36 cellular contexts compared by ENCODE assay signal in the genomic region with DNA sequence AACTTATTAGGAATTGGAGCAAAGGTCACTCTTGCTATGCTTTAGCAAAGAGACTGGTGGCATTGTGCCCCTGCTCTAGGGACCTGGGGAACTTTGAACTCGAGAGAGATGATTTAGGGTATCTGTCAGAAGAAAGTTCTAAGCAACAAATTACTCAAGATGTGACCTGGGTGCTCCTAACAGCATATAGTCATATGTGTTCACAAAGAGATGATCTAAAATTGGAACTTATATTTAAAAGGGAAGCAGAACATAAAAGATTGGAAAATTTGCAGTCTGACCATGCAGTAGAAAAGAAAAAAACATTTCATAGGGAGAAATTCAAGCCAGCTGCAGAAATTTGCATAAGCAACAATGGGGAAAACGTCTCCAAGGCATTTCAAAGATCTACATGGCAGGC.
A peak's percentile ranks its signal among the peaks of the same experiment; 100 is the strongest.
DNase-seq lines count a peak whose midpoint lies in the region; ATAC-seq, FAIRE-seq and TF ChIP-seq lines count a peak whose summit lies in the region.
"Had no signal": no experiment of that assay in that cellular context is flagged by ENCODE, and none has a peak within 500 bp of the region (broad histone marks: within the 10 kb centered on the region; RNA-seq: fewer than 3 reads in every experiment).

No MANE protein-coding gene starts in this region.

- FAIRE-seq in HepG2 (lab: Jason Lieb, UNC), result no peak
- FAIRE-seq: A204.1, A549, D721Med had no signal

- H3K4me3 Mint-ChIP-seq in CD4-positive, alpha-beta T cell, result no peak overlapping the region
- H3K4me3 Mint-ChIP-seq: B cell; CD14-positive monocyte; CD4-positive, alpha-beta memory T cell; CD4-positive, CD25-positive, alpha-beta regulatory T cell; CD8-positive, alpha-beta memory T cell; CD8-positive, alpha-beta T cell had no signal

- TF ChIP-seq CTCF in HepG2 (CRISPR knock-in tag; IDR thresholded peaks at IDR 0.05) (no peak), right lobe of liver (IDR thresholded peaks at IDR 0.05) (no peak), HEK293 (tag by site-specific recombination; IDR thresholded peaks at IDR 0.05) (no peak), esophagus muscularis mucosa (IDR thresholded peaks at IDR 0.05) (no peak)
- TF ChIP-seq CTCF in CD4-positive, alpha-beta T cell (IDR thresholded peaks at IDR 0.05), result no peak

- no peak overlapping the region for H3K27ac ChIP-seq in HepG2 (ENCODE audit: extremely low read length, insufficient read depth, low read length)
- H3K27ac ChIP-seq in right lobe of liver, result no peak overlapping the region
- H3K27ac ChIP-seq in HEK293 (ENCODE audit: extremely low read depth, low read depth, low read length), result no peak overlapping the region
- no peak overlapping the region for H3K27ac ChIP-seq in esophagus muscularis mucosa (replicated peaks in 1 of 4)
- H3K27ac ChIP-seq in subcutaneous abdominal adipose tissue (ENCODE audit: low read depth, low read length), result no peak overlapping the region
- H3K27ac ChIP-seq in CD4-positive, alpha-beta T cell (ENCODE audit: low read depth, low read length), result no peak overlapping the region
- H3K27ac ChIP-seq: 22Rv1; A549; BLaER1; BLaER1 treated with 17β-estradiol and CSF1 and Interleukin-3, amounts not matched to agents 10 nM and 100 nM; C4-2B had no signal

- H3K4me2 ChIP-seq in HepG2 (ENCODE audit: low read depth, low read length), result no peak overlapping the region
- H3K4me2 ChIP-seq: A549; BLaER1; BLaER1 treated with 17β-estradiol and CSF1 and Interleukin-3, amounts not matched to agents 10 nM and 100 nM had no signal

- ATAC-seq in HepG2 (no peak), right lobe of liver (no peak), HG02571 (IDR thresholded peaks at IDR 0.05; ENCODE audit: unreplicated experiment) (no peak)
- no peak for ATAC-seq in CD4-positive, alpha-beta T cell (ENCODE audit: poor library complexity)
- ATAC-seq: A549; CD8-positive, alpha-beta T cell had no signal

- TF ChIP-seq RAD21 in HepG2 (CRISPR knock-in tag; IDR thresholded peaks at IDR 0.05), result no peak

- no peaks in the 10 kb centered on the region for H3K27me3 Mint-ChIP-seq in CD4-positive, alpha-beta T cell
- H3K27me3 Mint-ChIP-seq: B cell; CD4-positive, alpha-beta memory T cell; CD4-positive, CD25-positive, alpha-beta regulatory T cell had no signal

- H3K27ac Mint-ChIP-seq in CD4-positive, alpha-beta T cell, result no peak overlapping the region
- H3K27ac Mint-ChIP-seq: B cell; CD14-positive monocyte; CD4-positive, alpha-beta memory T cell; CD8-positive, alpha-beta memory T cell; CD8-positive, alpha-beta T cell had no signal

- TF ChIP-seq EP300 in HepG2 (IDR thresholded peaks at IDR 0.05; ENCODE audit: low read depth in 2 of 2, low read length in 2 of 2) (no peak), HepG2 (CRISPR knock-in tag; IDR thresholded peaks at IDR 0.05; ENCODE audit: borderline replicate concordance) (no peak), esophagus muscularis mucosa (IDR thresholded peaks at IDR 0.05) (no peak)

- in situ Hi-C loops in HepG2 (cut with HindIII; ENCODE audit: extremely low pct_ligation_motif_present, low pct_unique_long_range_greater_than_20kb), result no loop called here

- DNase-seq in HepG2 (ENCODE audit: low spot score) (no peak), right lobe of liver (no peak), esophagus muscularis mucosa (ENCODE audit: extremely low spot score) (peak; percentile 55), posterior vena cava (ENCODE audit: low spot score) (no peak)
- no peak for DNase-seq in CD4-positive, alpha-beta T cell
- DNase-seq: 8988T; ACHN; AML-193; BE2C; C1 segment of cervical spinal cord; Caco-2; Calu3; CD4-positive, alpha-beta memory T cell; CD4-positive, CD25-positive, alpha-beta regulatory T cell; CD8-positive, alpha-beta memory T cell; CD8-positive, alpha-beta T cell; COR-L47; DMS 273 treated with DMSO at 0.1 percent for 48 hours; DMS153; DMS53; DMS79; DMS79 treated with DMSO at 0.1 percent for 48 hours; DND-41; EL had no signal

- whole genome bisulfite sequencing in HepG2 (ENCODE audit: low lambda C conversion rate), result 9% methylated on average over 2 of the region's 2 CpGs
- WGBS in right lobe of liver (ENCODE audit: insufficient coverage, low coverage, low lambda C conversion rate, missing lambda C conversion rate), result 32% methylated on average over 2 of the region's 2 CpGs
- WGBS in esophagus muscularis mucosa, result 68% methylated on average over 2 of the region's 2 CpGs

- H3K36me3 ChIP-seq in HepG2 (replicated peaks in 1 of 2; ENCODE audit: control insufficient read depth in 1 of 2, insufficient read depth in 2 of 2, low read length in 2 of 2) (no peaks in the 10 kb centered on the region), right lobe of liver (no peaks in the 10 kb centered on the region), HEK293 (ENCODE audit: control insufficient read depth in 2 of 2, insufficient read depth in 1 of 2, low read length in 2 of 2) (no peaks in the 10 kb centered on the region), esophagus muscularis mucosa (no peaks in the 10 kb centered on the region), subcutaneous abdominal adipose tissue (ENCODE audit: control insufficient read depth in 5 of 5, insufficient read depth in 5 of 5, low read length in 5 of 5) (no peaks in the 10 kb centered on the region)
- H3K36me3 ChIP-seq: BE2C; BLaER1; BLaER1 treated with 17β-estradiol and CSF1 and Interleukin-3, amounts not matched to agents 10 nM and 100 nM had no signal

- BruUV-seq in HepG2 (replicated peaks; lab: Mats Ljungman, UMichigan), result no TSS peak

- POLR2A ChIA-PET in HepG2 (lab: Yijun Ruan, JAX), result no interaction called here
- POLR2A ChIA-PET in HEK293 (lab: Yijun Ruan, JAX), result no interaction called here
- POLR2A ChIA-PET in CD4-positive, alpha-beta T cell (lab: Charles Lee), result no interaction called here

- H3K4me3 ChIP-seq in HepG2 (replicated peaks in 1 of 3; ENCODE audit: insufficient read depth in 1 of 3, low read depth in 2 of 3, low read length in 3 of 3) (no peak overlapping the region), right lobe of liver (no peak overlapping the region), HEK293 (ENCODE audit: low read depth, low read length) (no peak overlapping the region), esophagus muscularis mucosa (no peak overlapping the region), subcutaneous abdominal adipose tissue (ENCODE audit: low read depth in 1 of 5, low read length in 5 of 5) (peak overlapping the region in 3 of 5 donors; percentile 11 to 13 (median 11))
- H3K4me3 ChIP-seq: A549; BLaER1; BLaER1 treated with 17β-estradiol and CSF1 and Interleukin-3, amounts not matched to agents 10 nM and 100 nM had no signal

- CTCF ChIA-PET in HepG2 (lab: Yijun Ruan, JAX; ENCODE audit: low intra/inter-chr PET ratio, low total read pairs) (no interaction called here), HEK293 (lab: Yijun Ruan, JAX) (no interaction called here)
- CTCF ChIA-PET in CD4-positive, alpha-beta T cell (lab: Charles Lee), result no interaction called here

- H3K27me3 ChIP-seq in HepG2 (ENCODE audit: control insufficient read depth in 1 of 2, insufficient read depth in 2 of 2, low read length in 2 of 2) (no peaks in the 10 kb centered on the region; a peak in 1 of 5 replicates), right lobe of liver (no peaks in the 10 kb centered on the region), esophagus muscularis mucosa (no peaks in the 10 kb centered on the region), subcutaneous abdominal adipose tissue (ENCODE audit: control insufficient read depth in 5 of 5, insufficient read depth in 4 of 5, low read length in 5 of 5) (peaks cover 0 to 2% (median 0%) of the 10 kb centered on the region in 5 donors)
- no peaks in the 10 kb centered on the region for H3K27me3 ChIP-seq in CD4-positive, alpha-beta T cell (ENCODE audit: control insufficient read depth, insufficient read depth, low read length)
- H3K27me3 ChIP-seq: BE2C; BLaER1; BLaER1 treated with 17β-estradiol and CSF1 and Interleukin-3, amounts not matched to agents 10 nM and 100 nM had no signal

- peaks cover 11% of the 10 kb centered on the region for H3K9me3 Mint-ChIP-seq in CD4-positive, alpha-beta T cell

- H3K4me1 ChIP-seq in HepG2 (ENCODE audit: insufficient read depth, low read length) (no peaks in the 10 kb centered on the region), right lobe of liver (no peaks in the 10 kb centered on the region), HEK293 (ENCODE audit: control insufficient read depth, insufficient read depth, low read length) (no peaks in the 10 kb centered on the region), esophagus muscularis mucosa (no peaks in the 10 kb centered on the region), subcutaneous abdominal adipose tissue (ENCODE audit: control insufficient read depth in 5 of 5, insufficient read depth in 5 of 5, low read length in 5 of 5) (no peaks in the 10 kb centered on the region)
- H3K4me1 ChIP-seq: A549; BE2C; BLaER1; BLaER1 treated with 17β-estradiol and CSF1 and Interleukin-3, amounts not matched to agents 10 nM and 100 nM; Caco-2 had no signal

- intact Hi-C loops in HepG2 (cut with micrococcal nuclease; ENCODE audit: unreplicated experiment) (no loop called here), right lobe of liver (cut with DNase I) (no loop called here), esophagus muscularis mucosa (cut with DNase I) (no loop called here), posterior vena cava (cut with DNase I) (no loop called here)
- intact Hi-C loops in CD4-positive, alpha-beta T cell (cut with DNase I, micrococcal nuclease), result no loop called here

- no peaks in the 10 kb centered on the region for H3K4me1 Mint-ChIP-seq in CD4-positive, alpha-beta T cell (ENCODE audit: low read depth)
- H3K4me1 Mint-ChIP-seq: B cell; CD14-positive monocyte; CD4-positive, alpha-beta memory T cell; CD4-positive, CD25-positive, alpha-beta regulatory T cell; CD8-positive, alpha-beta memory T cell had no signal

- H3K79me2 ChIP-seq in HepG2 (ENCODE audit: insufficient read depth, low read length), result no peaks in the 10 kb centered on the region

- H3K9ac ChIP-seq in HepG2 (ENCODE audit: insufficient read depth, low read depth, low read length), result no peak overlapping the region
- no peak overlapping the region for H3K9ac ChIP-seq in subcutaneous abdominal adipose tissue (ENCODE audit: low read length in 5 of 5)
- H3K9ac ChIP-seq: BLaER1; BLaER1 treated with 17β-estradiol and CSF1 and Interleukin-3, amounts not matched to agents 10 nM and 100 nM had no signal

- H3K9me3 ChIP-seq in HepG2 (ENCODE audit: low read length), result peaks cover 34% of the 10 kb centered on the region
- peaks cover 0 to 8% (median 0%) of the 10 kb centered on the region in 4 donors for H3K9me3 ChIP-seq in right lobe of liver
- no peaks in the 10 kb centered on the region for H3K9me3 ChIP-seq in HEK293 (ENCODE audit: control insufficient read depth, insufficient read depth, low read depth, low read length)
- peaks cover 0 to 24% (median 17%) of the 10 kb centered on the region in 4 donors for H3K9me3 ChIP-seq in esophagus muscularis mucosa
- H3K9me3 ChIP-seq in subcutaneous abdominal adipose tissue (ENCODE audit: control insufficient read depth in 5 of 5, low read length in 5 of 5), result peaks cover 5 to 28% (median 22%) of the 10 kb centered on the region in 5 donors
- H3K9me3 ChIP-seq in CD4-positive, alpha-beta T cell (ENCODE audit: control insufficient read depth, low read length), result peaks cover 5% of the 10 kb centered on the region
- H3K9me3 ChIP-seq: A549, BE2C had no signal

- no peak for TF ChIP-seq POLR2A in HepG2 (IDR thresholded peaks at IDR 0.05; ENCODE audit: insufficient read depth in 1 of 2, low read depth in 2 of 2, low read length in 2 of 2)
- no peak for TF ChIP-seq POLR2A in right lobe of liver (IDR thresholded peaks at IDR 0.05)
- TF ChIP-seq POLR2A in esophagus muscularis mucosa (IDR thresholded peaks at IDR 0.05; ENCODE audit: low read depth), result no peak

- H2AFZ ChIP-seq in HepG2 (ENCODE audit: low read length), result no peak overlapping the region

- no peaks in the 10 kb centered on the region for H4K20me1 ChIP-seq in HepG2 (ENCODE audit: insufficient read depth, low read length)
- H4K20me1 ChIP-seq: BLaER1; BLaER1 treated with 17β-estradiol and CSF1 and Interleukin-3, amounts not matched to agents 10 nM and 100 nM had no signal

- H3K36me3 Mint-ChIP-seq in CD4-positive, alpha-beta T cell (ENCODE audit: low read depth), result no peaks in the 10 kb centered on the region
- H3K36me3 Mint-ChIP-seq: CD14-positive monocyte; CD4-positive, alpha-beta memory T cell; CD4-positive, CD25-positive, alpha-beta regulatory T cell; CD8-positive, alpha-beta T cell had no signal

Comparison
In these comparisons a context has a peak if more than half of its experiments do, and no peak if none do; other contexts are left out.
1. H3K4me3 ChIP-seq: peak in subcutaneous abdominal adipose tissue (3 of 5); none in HepG2 (0 of 3), right lobe of liver (0 of 3), HEK293 (single experiment) and esophagus muscularis mucosa (0 of 4).
2. Of the 63 proteins assayed by ChIP-seq in both HepG2 and HEK293: peak only in HepG2: none; only in HEK293: SETDB1; in both: none; in neither: 62.